In genomic region chr22:41781508-41781906, GRCh38 we compare ENCODE assay signal across 9 cellular contexts. TPM values are rescaled to one million over a fixed set of nuclear protein-coding genes. Genes with fewer than 3 reads are reported as not detected.
DNase-seq lines count a peak whose midpoint lies in the region; ATAC-seq, FAIRE-seq and TF ChIP-seq lines count a peak whose summit lies in the region.
"Had no signal": no experiment of that assay in that cellular context is flagged by ENCODE, and none has a peak within 500 bp of the region (broad histone marks: within the 10 kb centered on the region; RNA-seq: fewer than 3 reads in every experiment).

No MANE protein-coding gene starts in this region.

- H3K27me3 Mint-ChIP-seq in CD4-positive, alpha-beta memory T cell: no peaks in the 10 kb centered on the region

- WGBS in hepatocyte (ENCODE audit: low lambda C conversion rate, missing lambda C conversion rate): 67% methylated on average over 1 of the region's 1 CpG

- no peaks in the 10 kb centered on the region for H3K9me3 Mint-ChIP-seq in CD4-positive, alpha-beta memory T cell

- peaks cover 14% of the 10 kb centered on the region for H3K36me3 ChIP-seq in CD4-positive, alpha-beta memory T cell (ENCODE audit: insufficient read depth, low read length)
- no peaks in the 10 kb centered on the region for H3K36me3 ChIP-seq in hepatocyte (replicated peaks; ENCODE audit: insufficient read depth, low read depth)

- peak overlapping the region; percentile 88 to 94 (median 90) for H3K4me3 Mint-ChIP-seq in CD4-positive, alpha-beta memory T cell

- H3K79me2 ChIP-seq in hepatocyte: no peaks in the 10 kb centered on the region
- H3K79me2 ChIP-seq: parathyroid adenoma had no signal

- FAIRE-seq in D721Med (lab: Jason Lieb, UNC): no peak

- H3K27ac ChIP-seq in CD4-positive, alpha-beta memory T cell (ENCODE audit: low read depth, low read length): peak overlapping the region; percentile 90
- no peak overlapping the region for H3K27ac ChIP-seq in hepatocyte
- H3K27ac ChIP-seq: parathyroid adenoma had no signal

- no peaks in the 10 kb centered on the region for H4K20me1 ChIP-seq in hepatocyte (ENCODE audit: insufficient read depth, poor library complexity, severe bottlenecking)

- H3K4me1 Mint-ChIP-seq in CD4-positive, alpha-beta memory T cell: peaks cover 31 to 58% (median 41%) of the 10 kb centered on the region in 4 donors

- peak overlapping the region; percentile 88 to 92 for H3K4me3 ChIP-seq in CD4-positive, alpha-beta memory T cell (ENCODE audit: low read length in 2 of 2)
- peak overlapping the region; percentile 22 for H3K4me3 ChIP-seq in NB4 (ENCODE audit: low read depth, low read length)
- no peak overlapping the region for H3K4me3 ChIP-seq in hepatocyte

- H3K27me3 ChIP-seq in CD4-positive, alpha-beta memory T cell (ENCODE audit: insufficient read depth, low read length): no peaks in the 10 kb centered on the region
- H3K27me3 ChIP-seq in hepatocyte: no peaks in the 10 kb centered on the region

- CTCF ChIA-PET in CD4-positive, alpha-beta memory T cell (lab: Charles Lee; ENCODE audit: partially characterized antibody): interaction anchor here (0.6 to 5.1 kb wide), 15 partner anchors 8 to 859 kb away, joined by 3 to 71 read pairs (median 6); partner anchors contain the start of gene CCDC134

- H3K27ac Mint-ChIP-seq in CD4-positive, alpha-beta memory T cell: peak overlapping the region; percentile 92 to 100 (median 99)

- intact Hi-C loops in CD4-positive, alpha-beta memory T cell (cut with micrococcal nuclease): loop anchor here (1.0 to 2.0 kb wide), 4 partner anchors 19 to 160 kb away; partner anchors contain the start of genes CCDC134 and SNU13
- intact Hi-C loops in left colon (cut with DNase I, micrococcal nuclease): no loop called here

- peaks cover 55% of the 10 kb centered on the region for H3K4me1 ChIP-seq in CD4-positive, alpha-beta memory T cell (ENCODE audit: insufficient read depth, low read length)
- H3K4me1 ChIP-seq in hepatocyte (ENCODE audit: insufficient read depth): no peaks in the 10 kb centered on the region
- H3K4me1 ChIP-seq: parathyroid adenoma had no signal

- POLR2A ChIA-PET in CD4-positive, alpha-beta memory T cell (lab: Charles Lee; ENCODE audit: partially characterized antibody): interaction anchor here (0.5 to 16.2 kb wide), 37 partner anchors 9 to 1145 kb away, joined by 3 to 584 read pairs (median 4); partner anchors contain the start of genes CCDC134, CENPM, DESI1 and MEI1

- H3K9me2 ChIP-seq in hepatocyte (replicated peaks; ENCODE audit: insufficient read depth): no peaks in the 10 kb centered on the region

- ATAC-seq in GM21515 (IDR thresholded peaks at IDR 0.05; ENCODE audit: unreplicated experiment) (peak; percentile 21), left colon (peak; percentile 14)

- TF ChIP-seq CTCF in NB4 (IDR thresholded peaks at IDR 0.05; ENCODE audit: low read depth, low read length) (no peak), hepatocyte (IDR thresholded peaks at IDR 0.05; ENCODE audit: poor library complexity) (no peak), D721Med (IDR thresholded peaks at IDR 0.05; ENCODE audit: insufficient read depth, missing control alignments) (no peak)

- no peak overlapping the region for H3K4me2 ChIP-seq in hepatocyte

- H3K36me3 Mint-ChIP-seq in CD4-positive, alpha-beta memory T cell: peaks cover 11 to 22% of the 10 kb centered on the region in 2 donors

- no peaks in the 10 kb centered on the region for H3K9me3 ChIP-seq in CD4-positive, alpha-beta memory T cell (ENCODE audit: control insufficient read depth in 1 of 2, low read length in 2 of 2)
- H3K9me3 ChIP-seq in hepatocyte (ENCODE audit: low read depth): no peaks in the 10 kb centered on the region

- no peak for TF ChIP-seq POLR2A in NB4 (IDR thresholded peaks at IDR 0.05; ENCODE audit: extremely low read depth, insufficient read length)

- peak in 1 of 5 donors; percentile 46 for DNase-seq in CD4-positive, alpha-beta memory T cell
- DNase-seq in NB4 (ENCODE audit: low read depth) (no peak), left colon (peak in 1 of 2 donors; percentile 14), NCI-H1694 (lab: John Stamatoyannopoulos, UW) (no peak), hepatocyte (ENCODE audit: low spot score) (no peak), D721Med (ENCODE audit: insufficient read length, low spot score) (no peak), DMS153 (lab: John Stamatoyannopoulos, UW) (no peak)

- H2AFZ ChIP-seq in hepatocyte: no peak overlapping the region
- H2AFZ ChIP-seq: parathyroid adenoma had no signal

RNA-seq across cellular contexts. Expression of gene CCDC134, which starts 19.0 kb away (rescaled TPM):
- 10 to 100 TPM; 23.2 to 27.8 TPM for total RNA-seq in CD4-positive, alpha-beta memory T cell
- 1 to 10 TPM; 1.2 to 2.7 TPM for polyA plus RNA-seq in CD4-positive, alpha-beta memory T cell
- total RNA-seq in left colon: 10 to 100 TPM in 1 of 2 donors, 1 to 10 TPM in 1; 8.8 to 11.0 TPM
- total RNA-seq in hepatocyte: 7.2 and 9.2 TPM in 2 replicates
- 4.1 and 7.4 TPM in 2 replicates for polyA plus RNA-seq in hepatocyte

RNA-seq across cellular contexts. Expression of gene SREBF2, which starts 51.4 kb away (rescaled TPM):
- total RNA-seq in CD4-positive, alpha-beta memory T cell: 100 to 1,000 TPM; 109 to 112 TPM
- 10 to 100 TPM; 14.5 to 23.6 TPM for polyA plus RNA-seq in CD4-positive, alpha-beta memory T cell
- 100 to 1,000 TPM; 172 to 215 TPM for total RNA-seq in left colon
- 109 and 114 TPM in 2 replicates for total RNA-seq in hepatocyte
- polyA plus RNA-seq in hepatocyte: 96.3 and 113 TPM in 2 replicates
